Comparison of ENCODE assay signal across 8 cellular contexts in genomic region chr6:26204332-26205160, GRCh38.
A peak's percentile ranks its signal among the peaks of the same experiment; 100 is the strongest.
DNase-seq lines count a peak whose midpoint lies in the region; ATAC-seq, FAIRE-seq and TF ChIP-seq lines count a peak whose summit lies in the region.

No MANE protein-coding gene starts in this region.

- H3K27me3 ChIP-seq in WERI-Rb-1 (ENCODE audit: insufficient read depth, low read depth, severe bottlenecking) (no peaks in the 10 kb centered on the region), spleen (replicated peaks in 1 of 7) (no peaks in the 10 kb centered on the region)

- no peak for TF ChIP-seq CTCF in A549 (IDR thresholded peaks at IDR 0.05)
- peak; percentile 39; the same call in 1 of the 2 replicates for TF ChIP-seq CTCF in WERI-Rb-1 (IDR thresholded peaks at IDR 0.05; ENCODE audit: low read depth, low read length)
- TF ChIP-seq CTCF in spleen (IDR thresholded peaks at IDR 0.05 in 8 of 11, conservative IDR thresholded peaks at IDR 0.05 in 3 of 11) = peak in 10 of 11 experiments; percentile 6 to 60 (median 48)

- 3% methylated on average over 44 of the region's 53 CpGs for WGBS in A549 (ENCODE audit: missing lambda C conversion rate)
- 0 to 1% (median 0%) methylated on average over 53 of the region's 53 CpGs for WGBS in spleen, 5 donors

- FAIRE-seq in A549 (lab: Jason Lieb, UNC) = no peak

- DNase-seq in A549 (ENCODE audit: low read depth in 1 of 2, low spot score in 1 of 2) (peak; percentile 92 to 97), NCI-H2171 treated with DMSO at 0.1 percent for 48 hours (lab: John Stamatoyannopoulos, UW) (peak; percentile 96), WERI-Rb-1 (peak; percentile 99), caudate nucleus (lab: John Stamatoyannopoulos, UW) (peak; percentile 50 to 99 (median 93)), iris pigment epithelial cell (ENCODE audit: low read depth) (peak; percentile 99), spleen (peak; percentile 95)

- peak; percentile 83 for ATAC-seq in A549
- peak; percentile 36 for ATAC-seq in GM18858 (IDR thresholded peaks at IDR 0.05; ENCODE audit: unreplicated experiment)
- ATAC-seq in HG03095 (IDR thresholded peaks at IDR 0.05; ENCODE audit: unreplicated experiment) = peak; percentile 42

- POLR2A ChIA-PET in A549 (lab: Yijun Ruan, JAX) = interaction anchor here (0.6 to 2.6 kb wide), 14 partner anchors 16 to 1603 kb away, joined by 4 to 24 read pairs (median 6); a partner anchor contains a TSS

- intact Hi-C loops in spleen (cut with DNase I; ENCODE audit: low total_unique reads) = no loop called here

- peak; percentile 41 to 57; a peak in 2 of 5 replicates for TF ChIP-seq EP300 in A549 (IDR thresholded peaks at IDR 0.05)

- peaks cover 3% of the 10 kb centered on the region; the same call in 1 of the 2 replicates for H3K36me3 ChIP-seq in WERI-Rb-1
- no peaks in the 10 kb centered on the region for H3K36me3 ChIP-seq in spleen

- TF ChIP-seq RAD21 in A549 (conservative IDR thresholded peaks at IDR 0.05 in 1 of 2, IDR thresholded peaks at IDR 0.05 in 1 of 2) = no peak

- peak; percentile 95 for TF ChIP-seq POLR2A in A549 (IDR thresholded peaks at IDR 0.05; ENCODE audit: low read length)
- TF ChIP-seq POLR2A in spleen (IDR thresholded peaks at IDR 0.05) = peak; percentile 71 to 98 (median 97)

- peaks cover 14% of the 10 kb centered on the region; the same call in 2 of the 3 replicates for H3K4me1 ChIP-seq in A549
- H3K4me1 ChIP-seq in spleen = peaks cover 0 to 54% (median 27%) of the 10 kb centered on the region in 6 donors

- H3K4me2 ChIP-seq in A549 = peak overlapping the region; percentile 76

- H3K9me3 ChIP-seq in A549 (no peaks in the 10 kb centered on the region), WERI-Rb-1 (ENCODE audit: severe bottlenecking) (peaks cover under 1% of the 10 kb centered on the region), spleen (no peaks in the 10 kb centered on the region)

- CTCF ChIA-PET in A549 (lab: Yijun Ruan, JAX) = interaction anchor here (0.9 kb wide), 1 partner anchor 16 kb away, joined by 3 read pairs; a partner anchor contains a TSS

- H3K27ac ChIP-seq in A549 = peak overlapping the region; percentile 88 to 97
- peak overlapping the region; percentile 95 for H3K27ac ChIP-seq in WERI-Rb-1
- H3K27ac ChIP-seq in caudate nucleus (ENCODE audit: low read depth, low read length) = peak overlapping the region; percentile 88
- peak overlapping the region; percentile 95 to 100 (median 99) for H3K27ac ChIP-seq in spleen

- H3K4me3 ChIP-seq in A549 (peak overlapping the region; percentile 81), WERI-Rb-1 (ENCODE audit: low read depth, low read length) (peak overlapping the region; percentile 63), spleen (peak overlapping the region; percentile 33 to 79 (median 50))

TF ChIP-seq in A549, 52 proteins besides CTCF, POLR2A, EP300 and RAD21 (continues in another document):
- peak; percentile 61 for TF ChIP-seq HOXA7 (CRISPR knock-in tag; IDR thresholded peaks at IDR 0.05)
- TF ChIP-seq CEBPB (IDR thresholded peaks at IDR 0.05) = peak in 1 of 2 experiments; percentile 27; a peak in 1 of 4 replicates
- TF ChIP-seq TP53 (CRISPR knock-in tag; IDR thresholded peaks at IDR 0.05) = 0 out of 2 replicates have a peak, but pooled peaks have one; percentile 58
- no peak for TF ChIP-seq USF2 (IDR thresholded peaks at IDR 0.05)
- no peak for TF ChIP-seq JUNB (IDR thresholded peaks at IDR 0.05)
- TF ChIP-seq PBX3 (IDR thresholded peaks at IDR 0.05) = no peak
- peak; percentile 17; the same call in 1 of the 2 replicates for TF ChIP-seq HMGXB4 (CRISPR knock-in tag; IDR thresholded peaks at IDR 0.05; ENCODE audit: borderline replicate concordance)
- TF ChIP-seq ATOH8 (CRISPR knock-in tag; IDR thresholded peaks at IDR 0.05; ENCODE audit: low read depth) = no peak
- peak; percentile 57; the same call in 1 of the 2 replicates for TF ChIP-seq FOSB (CRISPR knock-in tag; IDR thresholded peaks at IDR 0.05)
- TF ChIP-seq JUN (IDR thresholded peaks at IDR 0.05) = peak; percentile 98 to 99
- no peak; the same call in 1 of the 2 replicates for TF ChIP-seq E2F6 (IDR thresholded peaks at IDR 0.05; ENCODE audit: borderline replicate concordance, low read depth)
- TF ChIP-seq FOSL2 (IDR thresholded peaks at IDR 0.05) = no peak
- TF ChIP-seq FOSL2 (CRISPR knock-in tag; IDR thresholded peaks at IDR 0.05) = peak; percentile 87
- TF ChIP-seq MAX (IDR thresholded peaks at IDR 0.05) = peak; percentile 27
- TF ChIP-seq REST (IDR thresholded peaks at IDR 0.05) = peak; percentile 40; the same call in 1 of the 2 replicates
- no peak for TF ChIP-seq EHMT2 (IDR thresholded peaks at IDR 0.05; ENCODE audit: low read depth)
- peak; percentile 14; the same call in 1 of the 2 replicates for TF ChIP-seq RFX5 (IDR thresholded peaks at IDR 0.05)
- no peak for TF ChIP-seq KDM5A (IDR thresholded peaks at IDR 0.05)
- TF ChIP-seq RARB (CRISPR knock-in tag; IDR thresholded peaks at IDR 0.05) = 0 out of 2 replicates have a peak, but pooled peaks have one; percentile 30
- TF ChIP-seq MYC (IDR thresholded peaks at IDR 0.05; ENCODE audit: borderline replicate concordance, low read length) = no peak

Comparison
In these comparisons a context has a peak if more than half of its experiments do, and no peak if none do; other contexts are left out.
1. Peak in every context shown above with its lines: DNase-seq, ATAC-seq, H3K4me3 ChIP-seq and H3K27ac ChIP-seq.